Comparison of ENCODE assay signal across 1 cellular context in genomic region chr11:130601141-130601540, GRCh38.
TF ChIP-seq lines count a peak whose summit lies in the region.

No MANE protein-coding gene starts in this region.

TF ChIP-seq in SK-N-SH, 30 proteins besides CTCF, POLR2A, EP300 and RAD21 (continued from another document):
- TF ChIP-seq RFX5 (IDR thresholded peaks at IDR 0.05; ENCODE audit: low read length) (no peak), RXRA (IDR thresholded peaks at IDR 0.05; ENCODE audit: borderline replicate concordance, low read depth) (no peak), ZBTB33 (IDR thresholded peaks at IDR 0.05; ENCODE audit: borderline replicate concordance, low read depth) (no peak), PBX3 (IDR thresholded peaks at IDR 0.05) (no peak)
